Comparison of ENCODE assay signal across 8 cellular contexts in genomic region chr1:227357229-227358078, GRCh38. TPM values are rescaled to one million over a fixed set of nuclear protein-coding genes. Genes with fewer than 3 reads are reported as not detected.
DNase-seq lines count a peak whose midpoint lies in the region; ATAC-seq, FAIRE-seq and TF ChIP-seq lines count a peak whose summit lies in the region.

No MANE protein-coding gene starts in this region.

- peak; percentile 72 for DNase-seq in CMK (ENCODE audit: low read depth)
- DNase-seq in RCC 7860 (ENCODE audit: low spot score): peak; percentile 83
- peak; percentile 85 for DNase-seq in fibroblast of mammary gland (ENCODE audit: low read depth)
- DNase-seq in neural crest cell (ENCODE audit: low read depth, low spot score): no peak
- DNase-seq in stimulated activated CD4-positive, alpha-beta T cell treated with anti-CD3 and anti-CD28 coated beads, Interleukin-4, amount 100 ng/mL, for 24 hours: no peak
- DNase-seq in NCI-H748 (lab: John Stamatoyannopoulos, UW; ENCODE audit: unreplicated experiment): no peak

- FAIRE-seq in RCC 7860 (lab: Jason Lieb, UNC): peak; percentile 84

- H3K4me3 ChIP-seq in fibroblast of mammary gland (ENCODE audit: control insufficient read depth, low read depth, low read length): no peak overlapping the region

- H3K4me1 Mint-ChIP-seq in neural crest cell: peaks cover 25% of the 10 kb centered on the region

- no peaks in the 10 kb centered on the region for H3K27me3 Mint-ChIP-seq in neural crest cell (ENCODE audit: low read depth)

- H3K36me3 Mint-ChIP-seq in neural crest cell (ENCODE audit: low read depth): no peaks in the 10 kb centered on the region

- peaks cover 6% of the 10 kb centered on the region for H3K9me3 Mint-ChIP-seq in neural crest cell

- no peak overlapping the region for H3K4me3 Mint-ChIP-seq in neural crest cell

- no peak for TF ChIP-seq CTCF in fibroblast of mammary gland (conservative IDR thresholded peaks at IDR 0.05; ENCODE audit: control insufficient read depth, insufficient read depth, low read depth, low read length)
- TF ChIP-seq CTCF in neural crest cell (conservative IDR thresholded peaks at IDR 0.05): no peak

- peak overlapping the region; percentile 60 for H3K27ac Mint-ChIP-seq in neural crest cell (ENCODE audit: unreplicated experiment)

- no peak for ATAC-seq in GM19035 (IDR thresholded peaks at IDR 0.05; ENCODE audit: unreplicated experiment)
- no peak for ATAC-seq in HG03175 (IDR thresholded peaks at IDR 0.05; ENCODE audit: unreplicated experiment)

RNA-seq across cellular contexts. Expression of gene CDC42BPA, which starts 39.2 kb away (rescaled TPM):
- total RNA-seq in neural crest cell: 35.6 and 38.0 TPM in 2 replicates

Comparison
In these comparisons a context has a peak if more than half of its experiments do, and no peak if none do; other contexts are left out.
1. DNase-seq: peak in CMK (single experiment), RCC 7860 (single experiment) and fibroblast of mammary gland (single experiment); none in neural crest cell (single experiment), stimulated activated CD4-positive, alpha-beta T cell treated with anti-CD3 and anti-CD28 coated beads, Interleukin-4, amount 100 ng/mL, for 24 hours (single experiment) and NCI-H748 (single experiment).